19 cellular contexts compared by ENCODE assay signal in the genomic region with DNA sequence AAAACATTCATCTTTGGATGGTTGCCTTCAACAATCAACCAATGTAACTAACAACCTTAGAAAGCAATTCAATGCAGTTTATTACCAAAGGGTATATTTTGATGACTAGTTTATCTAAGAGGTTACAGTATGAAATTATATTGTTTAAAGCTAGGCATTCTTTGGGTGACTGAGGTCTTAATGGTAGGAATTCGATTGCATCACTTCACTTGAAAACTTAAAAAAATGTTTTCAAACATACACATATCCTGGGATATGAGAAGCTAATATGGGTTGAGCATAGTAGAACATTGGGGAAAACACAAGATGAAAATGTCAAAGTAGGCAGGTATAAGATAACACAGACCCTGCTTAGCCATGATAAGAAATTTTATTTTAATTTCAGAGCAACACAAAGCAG.
DNase-seq lines count a peak whose midpoint lies in the region; ATAC-seq, FAIRE-seq and TF ChIP-seq lines count a peak whose summit lies in the region.
"Had no signal": no experiment of that assay in that cellular context is flagged by ENCODE, and none has a peak within 500 bp of the region (broad histone marks: within the 10 kb centered on the region; RNA-seq: fewer than 3 reads in every experiment).

No MANE protein-coding gene starts in this region.

- CTCF ChIA-PET in IMR-90 (lab: Yijun Ruan, JAX): no interaction called here
- CTCF ChIA-PET in activated CD4-positive, alpha-beta memory T cell treated with anti-CD3 and anti-CD28 coated beads for 36 hours (lab: Charles Lee): no interaction called here

- no peak overlapping the region for H2AK9ac ChIP-seq in IMR-90 (replicated peaks; ENCODE audit: low read depth, low read length, poor library complexity)

- H2BK20ac ChIP-seq in IMR-90 (ENCODE audit: low read depth, low read length): no peak overlapping the region

- H3K18ac ChIP-seq in IMR-90 (ENCODE audit: low read depth, low read length): no peak overlapping the region

- H3K27me3 ChIP-seq in IMR-90 (ENCODE audit: control insufficient read depth, insufficient read depth, low read length): no peaks in the 10 kb centered on the region; the same call in 1 of the 2 replicates
- H3K27me3 ChIP-seq: BLaER1 had no signal

- no peaks in the 10 kb centered on the region for H3K9me1 ChIP-seq in IMR-90 (ENCODE audit: insufficient read depth, low read length)

- H3K9me3 ChIP-seq in IMR-90 (ENCODE audit: control insufficient read depth, insufficient read depth, low read length) (no peaks in the 10 kb centered on the region), T-helper 17 cell (ENCODE audit: control insufficient read depth, low read length, poor library complexity, severe bottlenecking) (peaks cover 5% of the 10 kb centered on the region)
- H3K9me3 ChIP-seq: BLaER1, Caco-2, HAP-1 had no signal

- H3K9ac ChIP-seq in IMR-90 (ENCODE audit: low read depth, low read length): no peak overlapping the region
- H3K9ac ChIP-seq: BLaER1 had no signal

- POLR2A ChIA-PET in IMR-90 (lab: Charles Lee; ENCODE audit: unreplicated experiment): no interaction called here
- POLR2A ChIA-PET in activated CD4-positive, alpha-beta memory T cell treated with anti-CD3 and anti-CD28 coated beads for 36 hours (lab: Charles Lee): no interaction called here

- ATAC-seq in IMR-90 (ENCODE audit: low read depth): peak; percentile 72
- ATAC-seq in T-helper 17 cell: no peak

- H2BK15ac ChIP-seq in IMR-90 (ENCODE audit: low read depth, low read length): no peak overlapping the region

- H3K4me2 ChIP-seq in IMR-90 (ENCODE audit: low read depth, low read length): no peak overlapping the region
- H3K4me2 ChIP-seq: BLaER1 had no signal

- H3K27ac ChIP-seq in IMR-90 (ENCODE audit: insufficient read depth, low read length): no peak overlapping the region
- H3K27ac ChIP-seq: BLaER1, HL-60 had no signal

- WGBS in IMR-90 (ENCODE audit: extremely low coverage in 2 of 2, insufficient read length in 1 of 2), 2 experiments: no CpG with 5 or more reads among the region's 1 CpG

- H3K14ac ChIP-seq in IMR-90 (replicated peaks; ENCODE audit: low read depth, low read length): no peak overlapping the region

- H3K36me3 ChIP-seq in IMR-90 (ENCODE audit: control insufficient read depth, insufficient read depth, low read length): no peaks in the 10 kb centered on the region
- H3K36me3 ChIP-seq: BLaER1, HAP-1 had no signal

- dilution Hi-C loops in IMR-90 (cut with HindIII; ENCODE audit: low sequenced_read_pairs, unreplicated experiment): no loop called here

- TF ChIP-seq POLR2A in IMR-90 (IDR thresholded peaks at IDR 0.05; ENCODE audit: low read depth, low read length): no peak

- H4K8ac ChIP-seq in IMR-90 (ENCODE audit: low read depth in 2 of 2, low read length in 2 of 2): no peak overlapping the region

- H3K4me1 ChIP-seq in IMR-90 (ENCODE audit: control insufficient read depth, insufficient read depth, low read length): no peaks in the 10 kb centered on the region
- H3K4me1 ChIP-seq: BLaER1, Caco-2 had no signal

- no peak overlapping the region for H3K23ac ChIP-seq in IMR-90 (ENCODE audit: low read depth, low read length)

- H3K27me3 Mint-ChIP-seq in activated CD4-positive, alpha-beta memory T cell treated with anti-CD3 and anti-CD28 coated beads for 36 hours: no peaks in the 10 kb centered on the region
- no peaks in the 10 kb centered on the region for H3K27me3 Mint-ChIP-seq in T-helper 17 cell
- H3K27me3 Mint-ChIP-seq: CD8-positive, alpha-beta memory T cell had no signal

- no peak overlapping the region for H3K27ac Mint-ChIP-seq in activated CD4-positive, alpha-beta memory T cell treated with anti-CD3 and anti-CD28 coated beads for 36 hours
- no peak overlapping the region for H3K27ac Mint-ChIP-seq in T-helper 17 cell
- H3K27ac Mint-ChIP-seq: CD8-positive, alpha-beta memory T cell; HFFc6 had no signal

- H4K20me1 ChIP-seq in IMR-90 (ENCODE audit: insufficient read depth, low read length): no peaks in the 10 kb centered on the region
- H4K20me1 ChIP-seq: BLaER1 had no signal

- no peak overlapping the region for H3K56ac ChIP-seq in IMR-90 (ENCODE audit: extremely low read depth, insufficient read depth, low read length)

- no peak overlapping the region for H2BK120ac ChIP-seq in IMR-90 (ENCODE audit: low read depth, low read length)

- BruUV-seq in IMR-90 (replicated peaks; lab: Mats Ljungman, UMichigan): no TSS peak

- DNase-seq in D721Med (ENCODE audit: insufficient read length, low spot score) (no peak), IMR-90 (peak; percentile 5), choroid plexus epithelial cell (ENCODE audit: low read depth) (peak; percentile 49), fibroblast of villous mesenchyme (ENCODE audit: low read depth) (peak; percentile 18), GM19239 (ENCODE audit: insufficient read length, low spot score) (no peak), T-helper 17 cell (no peak)
- DNase-seq in effector CD8-positive, alpha-beta T cell (lab: John Stamatoyannopoulos, UW): no peak
- no peak for DNase-seq in activated CD4-positive, alpha-beta memory T cell treated with anti-CD3 and anti-CD28 coated beads for 36 hours
- DNase-seq: 8988T; AML-193; Caco-2; CD8-positive, alpha-beta memory T cell; DMS53; GF-D8; GOT3; HFFc6 had no signal

- TF ChIP-seq CTCF in D721Med (IDR thresholded peaks at IDR 0.05; ENCODE audit: insufficient read depth, missing control alignments): no peak
- TF ChIP-seq CTCF in IMR-90 (conservative IDR thresholded peaks at IDR 0.05; ENCODE audit: low read depth, low read length): no peak
- no peak for TF ChIP-seq CTCF in choroid plexus epithelial cell (conservative IDR thresholded peaks at IDR 0.05; ENCODE audit: low read depth, low read length)
- TF ChIP-seq CTCF in fibroblast of villous mesenchyme (IDR thresholded peaks at IDR 0.05; ENCODE audit: insufficient read depth, low read depth, low read length): no peak

- no peak overlapping the region for H3K4ac ChIP-seq in IMR-90 (ENCODE audit: low read depth, low read length)

- H3K79me1 ChIP-seq in IMR-90 (ENCODE audit: low read depth in 1 of 2, low read length in 2 of 2): no peaks in the 10 kb centered on the region

- peak; percentile 32 for FAIRE-seq in D721Med (lab: Jason Lieb, UNC)
- no peak for FAIRE-seq in GM19239 (lab: Jason Lieb, UNC)

- no peak overlapping the region for H3K4me3 ChIP-seq in IMR-90 (ENCODE audit: insufficient read depth, low read depth, low read length)
- H3K4me3 ChIP-seq in choroid plexus epithelial cell (ENCODE audit: low read depth, low read length): no peak overlapping the region
- H3K4me3 ChIP-seq in fibroblast of villous mesenchyme (ENCODE audit: low read depth, low read length): no peak overlapping the region
- H3K4me3 ChIP-seq: BLaER1, HAP-1 had no signal

- no peak for TF ChIP-seq RAD21 in IMR-90 (IDR thresholded peaks at IDR 0.05; ENCODE audit: low read length)

- H3K36me3 Mint-ChIP-seq in activated CD4-positive, alpha-beta memory T cell treated with anti-CD3 and anti-CD28 coated beads for 36 hours: no peaks in the 10 kb centered on the region
- H3K36me3 Mint-ChIP-seq in T-helper 17 cell (ENCODE audit: low read depth): no peaks in the 10 kb centered on the region
- H3K36me3 Mint-ChIP-seq: CD8-positive, alpha-beta memory T cell had no signal

- H4K91ac ChIP-seq in IMR-90 (ENCODE audit: insufficient read depth, low read depth, low read length): no peak overlapping the region

- H3K9me3 Mint-ChIP-seq in activated CD4-positive, alpha-beta memory T cell treated with anti-CD3 and anti-CD28 coated beads for 36 hours: peaks cover 5% of the 10 kb centered on the region
- H3K9me3 Mint-ChIP-seq: HFFc6 had no signal

- no peak overlapping the region for H2BK5ac ChIP-seq in IMR-90 (ENCODE audit: low read depth, low read length, poor library complexity, severe bottlenecking)

- in situ Hi-C loops in IMR-90 (cut with MboI; ENCODE audit: low sequenced_read_pairs): no loop called here

- no peak overlapping the region for H2AFZ ChIP-seq in IMR-90 (replicated peaks; ENCODE audit: low read length, poor library complexity)

- H4K5ac ChIP-seq in IMR-90 (ENCODE audit: low read depth, low read length): no peak overlapping the region

- intact Hi-C loops in IMR-90 (cut with micrococcal nuclease): no loop called here
- intact Hi-C loops in activated CD4-positive, alpha-beta memory T cell treated with anti-CD3 and anti-CD28 coated beads for 36 hours (cut with micrococcal nuclease): no loop called here

- no peaks in the 10 kb centered on the region for H3K4me1 Mint-ChIP-seq in activated CD4-positive, alpha-beta memory T cell treated with anti-CD3 and anti-CD28 coated beads for 36 hours (ENCODE audit: low read depth)
- no peaks in the 10 kb centered on the region for H3K4me1 Mint-ChIP-seq in T-helper 17 cell
- H3K4me1 Mint-ChIP-seq: CD8-positive, alpha-beta memory T cell had no signal

- H3K4me3 Mint-ChIP-seq in activated CD4-positive, alpha-beta memory T cell treated with anti-CD3 and anti-CD28 coated beads for 36 hours: no peak overlapping the region
- H3K4me3 Mint-ChIP-seq in T-helper 17 cell: no peak overlapping the region
- H3K4me3 Mint-ChIP-seq: CD8-positive, alpha-beta memory T cell; HFFc6 had no signal

- H2AK5ac ChIP-seq in IMR-90 (ENCODE audit: low read depth, low read length): no peak overlapping the region

TF ChIP-seq in IMR-90, 13 proteins besides CTCF, POLR2A, EP300 and RAD21:
- TF ChIP-seq BHLHE40 (IDR thresholded peaks at IDR 0.05; ENCODE audit: low read depth, low read length) (no peak), RCOR1 (IDR thresholded peaks at IDR 0.05; ENCODE audit: insufficient replicate concordance, low read length) (no peak), CEBPB (IDR thresholded peaks at IDR 0.05; ENCODE audit: low read depth, low read length) (peak; percentile 52; the same call in 1 of the 2 replicates)

Comparison
In these comparisons a context has a peak if more than half of its experiments do, and no peak if none do; other contexts are left out.
1. DNase-seq: peak in IMR-90 (single experiment), choroid plexus epithelial cell (single experiment) and fibroblast of villous mesenchyme (single experiment); none in D721Med (single experiment), effector CD8-positive, alpha-beta T cell (single experiment), activated CD4-positive, alpha-beta memory T cell treated with anti-CD3 and anti-CD28 coated beads for 36 hours (single experiment), GM19239 (single experiment) and T-helper 17 cell (0 of 3).